17 cellular contexts compared by ENCODE assay signal in the genomic region with DNA sequence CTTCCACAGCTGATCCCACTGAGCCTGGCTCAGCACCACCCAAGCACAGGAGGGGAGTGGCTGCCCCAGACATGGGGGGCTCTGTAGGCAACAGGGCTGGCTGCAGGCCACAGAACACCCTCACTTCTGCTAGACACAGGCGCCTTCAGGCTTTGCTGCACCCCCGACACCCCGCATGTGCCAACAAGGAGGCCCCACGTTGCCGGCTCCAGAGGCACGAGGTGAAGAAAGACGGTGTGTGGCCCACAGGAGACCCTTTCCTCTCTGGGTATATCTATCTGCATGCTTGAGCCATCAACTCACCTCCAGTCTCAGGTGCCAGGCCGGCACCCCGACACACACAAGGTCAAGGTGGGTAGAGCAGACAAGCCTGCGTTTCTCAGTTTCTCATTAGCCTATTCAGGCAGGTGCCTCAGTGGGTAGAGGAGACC.
"Had no signal": no experiment of that assay in that cellular context is flagged by ENCODE, and none has a peak within 500 bp of the region (broad histone marks: within the 10 kb centered on the region; RNA-seq: fewer than 3 reads in every experiment).

No MANE protein-coding gene starts in this region.

- H3K9me3 Mint-ChIP-seq: activated naive CD4-positive, alpha-beta T cell treated with anti-CD3 and anti-CD28 coated beads for 36 hours; activated T-helper 1 cell treated with anti-CD3 and anti-CD28 coated beads, Interleukin-12 subunit alpha, Interleukin-12 subunit beta, Interleukin-2, Interleukin-4 antibody, amounts not matched to agents 30 ng/mL and 10 ng/mL and 1 ng/mL, durations not matched to agents 14 hours and 24 hours and 36 hours; stimulated activated naive CD8-positive, alpha-beta T cell treated with anti-CD3 and anti-CD28 coated beads, Interleukin-15, amount 100 ng/mL, for 72 hours; T-helper 1 cell treated with Interleukin-12 subunit alpha and Interleukin-12 subunit beta and Interleukin-4 antibody, amounts not matched to agents 30 μg/mL and 1 μg/mL, for 36 hours had no signal

- H3K9me3 ChIP-seq: gastroesophageal sphincter, lower lobe of right lung, psoas muscle, thyroid gland, vagina had no signal

- H3K4me3 ChIP-seq: cardiac muscle cell, gastroesophageal sphincter, lower lobe of right lung, psoas muscle, thyroid gland, vagina had no signal

- H3K4me3 Mint-ChIP-seq: activated naive CD4-positive, alpha-beta T cell treated with anti-CD3 and anti-CD28 coated beads for 36 hours; activated T-helper 1 cell treated with anti-CD3 and anti-CD28 coated beads, Interleukin-12 subunit alpha, Interleukin-12 subunit beta, Interleukin-2, Interleukin-4 antibody, amounts not matched to agents 30 ng/mL and 10 ng/mL and 1 ng/mL, durations not matched to agents 14 hours and 24 hours and 36 hours; naive thymus-derived CD4-positive, alpha-beta T cell; stimulated activated naive CD8-positive, alpha-beta T cell treated with anti-CD3 and anti-CD28 coated beads, Interleukin-15, amount 100 ng/mL, for 72 hours; T-helper 1 cell treated with Interleukin-12 subunit alpha and Interleukin-12 subunit beta and Interleukin-4 antibody, amounts not matched to agents 30 μg/mL and 1 μg/mL, for 36 hours; WTC11 had no signal

- H3K36me3 ChIP-seq: cardiac muscle cell, gastroesophageal sphincter, lower lobe of right lung, thyroid gland, vagina had no signal

- H3K27me3 ChIP-seq: cardiac muscle cell, gastroesophageal sphincter, thyroid gland, vagina had no signal

- H3K27ac Mint-ChIP-seq: activated naive CD4-positive, alpha-beta T cell treated with anti-CD3 and anti-CD28 coated beads for 36 hours; activated T-helper 1 cell treated with anti-CD3 and anti-CD28 coated beads, Interleukin-12 subunit alpha, Interleukin-12 subunit beta, Interleukin-2, Interleukin-4 antibody, amounts not matched to agents 30 ng/mL and 10 ng/mL and 1 ng/mL, durations not matched to agents 14 hours and 24 hours and 36 hours; naive thymus-derived CD4-positive, alpha-beta T cell; stimulated activated naive CD8-positive, alpha-beta T cell treated with anti-CD3 and anti-CD28 coated beads, Interleukin-15, amount 100 ng/mL, for 72 hours; T-helper 1 cell treated with Interleukin-12 subunit alpha and Interleukin-12 subunit beta and Interleukin-4 antibody, amounts not matched to agents 30 μg/mL and 1 μg/mL, for 36 hours; WTC11 had no signal

- H3K27ac ChIP-seq: cardiac muscle cell, gastroesophageal sphincter, lower lobe of right lung, psoas muscle, thyroid gland, vagina had no signal

- DNase-seq: activated CD4-positive, alpha-beta T cell treated with anti-CD3 and anti-CD28 coated beads, Interleukin-2, amount 50 U/mL, for 1 hour; activated naive CD4-positive, alpha-beta T cell treated with anti-CD3 and anti-CD28 coated beads for 36 hours; cortex of kidney; effector memory CD4-positive, alpha-beta T cell; lower lobe of right lung; naive thymus-derived CD4-positive, alpha-beta T cell; nucleus accumbens; psoas muscle; stimulated activated CD4-positive, alpha-beta T cell treated with anti-CD3 and anti-CD28 coated beads, Interleukin-4, amount 100 ng/mL, for 1 hour; thyroid gland had no signal

- H3K4me1 Mint-ChIP-seq: stimulated activated naive CD8-positive, alpha-beta T cell treated with anti-CD3 and anti-CD28 coated beads, Interleukin-15, amount 100 ng/mL, for 72 hours; WTC11 had no signal

- ATAC-seq: gastroesophageal sphincter; lower lobe of right lung; naive thymus-derived CD4-positive, alpha-beta T cell; psoas muscle; stimulated activated naive CD8-positive, alpha-beta T cell treated with anti-CD3 and anti-CD28 coated beads, Interleukin-15, amount 100 ng/mL, for 72 hours; WTC11 had no signal

- H3K36me3 Mint-ChIP-seq: naive thymus-derived CD4-positive, alpha-beta T cell had no signal
